In genomic region chr20:2206957-2207769, GRCh38 we compare ENCODE assay signal across 8 cellular contexts.
DNase-seq lines count a peak whose midpoint lies in the region; ATAC-seq and TF ChIP-seq lines count a peak whose summit lies in the region.

No MANE protein-coding gene starts in this region.

- H3K27me3 Mint-ChIP-seq in Calu3 (ENCODE audit: unreplicated experiment) = peaks cover 32% of the 10 kb centered on the region

- DNase-seq in Calu3 = peak; percentile 82
- peak; percentile 91 to 97 (median 96) for DNase-seq in NCI-H1417 (lab: John Stamatoyannopoulos, UW)
- peak; percentile 70 for DNase-seq in activated CD4-positive, CD25-positive, alpha-beta regulatory T cell treated with anti-CD3 and anti-CD28 coated beads, Interleukin-2, amount 50 U/mL, for 72 hours
- peak; percentile 39 for DNase-seq in cerebellum (ENCODE audit: low spot score)
- peak; percentile 66 for DNase-seq in kidney tubule cell (ENCODE audit: low spot score)
- DNase-seq in stimulated activated CD4-positive, alpha-beta T cell treated with anti-CD3 and anti-CD28 coated beads, Interleukin-15, amount 100 ng/mL, for 48 hours (ENCODE audit: low read depth in 2 of 2) = peak; percentile 51 to 54

- peak overlapping the region; percentile 83 for H3K4me3 Mint-ChIP-seq in Calu3 (ENCODE audit: low read depth, unreplicated experiment)

- H3K4me1 Mint-ChIP-seq in Calu3 (ENCODE audit: low read depth, unreplicated experiment) = no peaks in the 10 kb centered on the region

- BruUV-seq in Calu3 (replicated peaks; lab: Mats Ljungman, UMichigan) = no TSS peak

- ATAC-seq in GM21825 (IDR thresholded peaks at IDR 0.05; ENCODE audit: unreplicated experiment) (peak; percentile 64), HG03378 (IDR thresholded peaks at IDR 0.05; ENCODE audit: unreplicated experiment) (no peak)

- H3K27ac Mint-ChIP-seq in Calu3 (ENCODE audit: unreplicated experiment) = no peak overlapping the region

- no peaks in the 10 kb centered on the region for H3K9me3 Mint-ChIP-seq in Calu3 (ENCODE audit: low read depth, unreplicated experiment)

- peaks cover 10% of the 10 kb centered on the region for H3K36me3 Mint-ChIP-seq in Calu3 (ENCODE audit: insufficient read depth, unreplicated experiment)

- intact Hi-C loops in Calu3 (cut with micrococcal nuclease; ENCODE audit: unreplicated experiment) = loop anchor here (2.0 to 5.0 kb wide), 2 partner anchors 195 to 246 kb away; no protein-coding TSS in a partner anchor

- CTCF ChIA-PET in Calu3 (lab: Charles Lee) = interaction anchor here (0.7 to 2.0 kb wide), 8 partner anchors 18 to 245 kb away, joined by 3 to 15 read pairs (median 6); no protein-coding TSS in a partner anchor

- TF ChIP-seq CTCF in Calu3 (IDR thresholded peaks at IDR 0.05; ENCODE audit: unreplicated experiment) = peak; percentile 64

Comparison
In these comparisons a context has a peak if more than half of its experiments do, and no peak if none do; other contexts are left out.
1. DNase-seq: peak in every context shown above with its lines; median percentile 96 in NCI-H1417; 82 in Calu3; 70 in activated CD4-positive, CD25-positive, alpha-beta regulatory T cell treated with anti-CD3 and anti-CD28 coated beads, Interleukin-2, amount 50 U/mL, for 72 hours; 66 in kidney tubule cell; 52 in stimulated activated CD4-positive, alpha-beta T cell treated with anti-CD3 and anti-CD28 coated beads, Interleukin-15, amount 100 ng/mL, for 48 hours; 39 in cerebellum.